30 cellular contexts compared by ENCODE assay signal in genomic region chr5:170722316-170722715, GRCh38.
"Had no signal": no experiment of that assay in that cellular context is flagged by ENCODE, and none has a peak within 500 bp of the region (broad histone marks: within the 10 kb centered on the region; RNA-seq: fewer than 3 reads in every experiment).

No MANE protein-coding gene starts in this region.

- H3K9me3 ChIP-seq: ascending aorta, Peyer's patch, SJSA1, SK-N-SH had no signal

- H3K4me1 Mint-ChIP-seq: activated CD4-positive, alpha-beta T cell treated with anti-CD3 and anti-CD28 coated beads for 36 hours; activated CD4-positive, alpha-beta T cell treated with anti-CD3 and anti-CD28 coated beads, Interleukin-2, amount 10 ng/mL, durations not matched to agents 7 days and 5 days; activated naive CD4-positive, alpha-beta T cell treated with anti-CD3 and anti-CD28 coated beads, Interleukin-2, amount 50 U/mL, for 24 hours; activated naive CD8-positive, alpha-beta T cell treated with anti-CD3 and anti-CD28 coated beads, Interleukin-2, amount 10 ng/mL, durations not matched to agents 7 days and 5 days had no signal

- ATAC-seq: activated CD4-positive, alpha-beta T cell treated with anti-CD3 and anti-CD28 coated beads for 36 hours; activated CD4-positive, CD25-positive, alpha-beta regulatory T cell treated with anti-CD3 and anti-CD28 coated beads, Interleukin-2, amount 50 U/mL, for 24 hours; activated CD8-positive, alpha-beta T cell treated with anti-CD3 and anti-CD28 coated beads, Interleukin-2, amount 10 ng/mL, durations not matched to agents 7 days and 5 days; PC-3 had no signal

- H3K4me1 ChIP-seq: ascending aorta, Peyer's patch, SJSA1 had no signal

- H3K9me2 ChIP-seq: SK-N-SH had no signal

- H3K27me3 ChIP-seq: ascending aorta, cardiac muscle cell, Peyer's patch had no signal

- H3K9ac ChIP-seq: SK-N-SH had no signal

- H3K27ac ChIP-seq: ascending aorta, cardiac muscle cell, Peyer's patch, SJSA1 had no signal

- H3K36me3 Mint-ChIP-seq: activated naive CD4-positive, alpha-beta T cell treated with anti-CD3 and anti-CD28 coated beads, Interleukin-2, amount 50 U/mL, for 24 hours; activated naive CD8-positive, alpha-beta T cell treated with anti-CD3 and anti-CD28 coated beads, Interleukin-2, amount 10 ng/mL, durations not matched to agents 7 days and 5 days had no signal

- DNase-seq: activated CD4-positive, alpha-beta T cell treated with anti-CD3 and anti-CD28 coated beads for 36 hours; activated CD4-positive, alpha-beta T cell treated with anti-CD3 and anti-CD28 coated beads, Interleukin-2, amount 10 ng/mL, durations not matched to agents 7 days and 5 days; activated CD4-positive, alpha-beta T cell treated with anti-CD3 and anti-CD28 coated beads, Interleukin-2, amount 50 U/mL, for 48 hours; activated CD8-positive, alpha-beta T cell treated with anti-CD3 and anti-CD28 coated beads, Interleukin-2, amount 10 ng/mL, durations not matched to agents 7 days and 5 days; activated gamma-delta T cell; activated naive CD4-positive, alpha-beta T cell treated with Interleukin-2 at 50 U/mL for 16 hours; activated naive CD8-positive, alpha-beta T cell treated with anti-CD3 and anti-CD28 coated beads, Interleukin-2, amount 10 ng/mL, durations not matched to agents 7 days and 5 days; activated T-cell treated with anti-CD3 and anti-CD28 coated beads, Interleukin-2, amount 50 U/mL, for 24 hours; amygdala; NCI-H1105; NCI-H1436; NCI-H1694; NCI-H1930; NCI-H345; NCI-H524 treated with DMSO at 0.1 percent for 48 hours; NCI-H748 treated with DMSO at 0.1 percent for 48 hours; NK-92 treated with Interleukin-12 subunit alpha and Interleukin-12 subunit beta, amount 100 ng/mL, for 24 hours; PC-3; Peyer's patch; RPMI8226; SHP77 treated with DMSO at 0.1 percent for 48 hours; SK-N-SH had no signal

- H3K4me3 ChIP-seq: ascending aorta, cardiac muscle cell, Peyer's patch, SJSA1 had no signal

- H3K9me3 Mint-ChIP-seq: activated CD4-positive, alpha-beta T cell treated with anti-CD3 and anti-CD28 coated beads, Interleukin-2, amount 10 ng/mL, durations not matched to agents 7 days and 5 days; activated naive CD4-positive, alpha-beta T cell treated with anti-CD3 and anti-CD28 coated beads, Interleukin-2, amount 50 U/mL, for 24 hours; activated naive CD8-positive, alpha-beta T cell treated with anti-CD3 and anti-CD28 coated beads, Interleukin-2, amount 10 ng/mL, durations not matched to agents 7 days and 5 days; activated T-cell treated with anti-CD3 and anti-CD28 coated beads, Interleukin-2, amount 50 U/mL, for 24 hours; activated T-helper 2 cell treated with anti-CD3 and anti-CD28 coated beads, Interferon-gamma antibody, Interleukin-2, Interleukin-4, amounts not matched to agents 10 μg/mL and 5 μg/mL and 100 μg/mL, durations not matched to agents 14 hours and 24 hours and 36 hours; T-helper 1 cell treated with Interleukin-12 subunit alpha and Interleukin-12 subunit beta and Interleukin-4 antibody, amounts not matched to agents 30 μg/mL and 1 μg/mL, for 36 hours; T-helper 2 cell treated with Interferon-gamma antibody and Interleukin-4, amounts not matched to agents 5 μg/mL and 100 μg/mL, for 36 hours had no signal

- H3K4me2 ChIP-seq: SK-N-SH had no signal

- H3K36me3 ChIP-seq: ascending aorta, cardiac muscle cell, Peyer's patch, SJSA1 had no signal

- H3K4me3 Mint-ChIP-seq: activated CD4-positive, alpha-beta T cell treated with anti-CD3 and anti-CD28 coated beads for 36 hours; activated CD4-positive, alpha-beta T cell treated with anti-CD3 and anti-CD28 coated beads, Interleukin-2, amount 10 ng/mL, durations not matched to agents 7 days and 5 days; activated CD8-positive, alpha-beta T cell treated with anti-CD3 and anti-CD28 coated beads, Interleukin-2, amount 10 ng/mL, durations not matched to agents 7 days and 5 days; activated naive CD4-positive, alpha-beta T cell treated with anti-CD3 and anti-CD28 coated beads, Interleukin-2, amount 50 U/mL, for 24 hours; activated naive CD8-positive, alpha-beta T cell treated with anti-CD3 and anti-CD28 coated beads, Interleukin-2, amount 10 ng/mL, durations not matched to agents 7 days and 5 days; activated T-cell treated with anti-CD3 and anti-CD28 coated beads, Interleukin-2, amount 50 U/mL, for 24 hours; T-helper 1 cell treated with Interleukin-12 subunit alpha and Interleukin-12 subunit beta and Interleukin-4 antibody, amounts not matched to agents 30 μg/mL and 1 μg/mL, for 36 hours; T-helper 2 cell treated with Interferon-gamma antibody and Interleukin-4, amounts not matched to agents 5 μg/mL and 100 μg/mL, for 36 hours had no signal

- H3K27ac Mint-ChIP-seq: activated CD4-positive, alpha-beta T cell treated with anti-CD3 and anti-CD28 coated beads for 36 hours; activated CD4-positive, alpha-beta T cell treated with anti-CD3 and anti-CD28 coated beads, Interleukin-2, amount 10 ng/mL, durations not matched to agents 7 days and 5 days; activated CD8-positive, alpha-beta T cell treated with anti-CD3 and anti-CD28 coated beads, Interleukin-2, amount 10 ng/mL, durations not matched to agents 7 days and 5 days; activated naive CD4-positive, alpha-beta T cell treated with anti-CD3 and anti-CD28 coated beads, Interleukin-2, amount 50 U/mL, for 24 hours; activated naive CD8-positive, alpha-beta T cell treated with anti-CD3 and anti-CD28 coated beads, Interleukin-2, amount 10 ng/mL, durations not matched to agents 7 days and 5 days; activated T-cell treated with anti-CD3 and anti-CD28 coated beads, Interleukin-2, amount 50 U/mL, for 24 hours; activated T-helper 2 cell treated with anti-CD3 and anti-CD28 coated beads, Interferon-gamma antibody, Interleukin-2, Interleukin-4, amounts not matched to agents 10 μg/mL and 5 μg/mL and 100 μg/mL, durations not matched to agents 14 hours and 24 hours and 36 hours; T-helper 1 cell treated with Interleukin-12 subunit alpha and Interleukin-12 subunit beta and Interleukin-4 antibody, amounts not matched to agents 30 μg/mL and 1 μg/mL, for 36 hours; T-helper 2 cell treated with Interferon-gamma antibody and Interleukin-4, amounts not matched to agents 5 μg/mL and 100 μg/mL, for 36 hours had no signal
